14 cellular contexts compared by ENCODE assay signal in the genomic region with DNA sequence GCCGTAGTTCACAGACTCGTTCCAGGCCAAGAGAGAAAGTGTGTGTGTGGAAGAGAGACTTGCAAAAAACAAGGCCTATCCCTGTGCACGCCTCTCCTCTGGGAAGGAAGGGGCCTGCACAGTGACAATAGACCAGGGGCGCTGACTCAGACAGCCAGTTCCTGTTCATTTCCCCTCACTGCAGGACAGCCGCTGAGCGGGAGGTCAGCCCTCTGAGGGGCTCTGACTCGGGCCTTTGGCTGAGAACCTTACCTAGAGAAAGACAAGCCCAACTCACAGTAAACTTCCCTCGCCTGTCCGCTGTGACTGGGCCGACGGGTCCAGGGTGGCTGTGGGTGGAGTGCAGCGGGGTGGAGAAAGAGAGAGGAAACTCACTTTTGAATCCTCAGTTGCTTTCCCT. TPM values are rescaled to one million over a fixed set of nuclear protein-coding genes. Genes with fewer than 3 reads are reported as not detected.
A peak's percentile ranks its signal among the peaks of the same experiment; 100 is the strongest.
DNase-seq lines count a peak whose midpoint lies in the region; ATAC-seq, FAIRE-seq and TF ChIP-seq lines count a peak whose summit lies in the region.
"Had no signal": no experiment of that assay in that cellular context is flagged by ENCODE, and none has a peak within 500 bp of the region (broad histone marks: within the 10 kb centered on the region; RNA-seq: fewer than 3 reads in every experiment).

No MANE protein-coding gene starts in this region.

- no peak overlapping the region for H3K4me3 Mint-ChIP-seq in astrocyte (ENCODE audit: unreplicated experiment)
- H3K4me3 Mint-ChIP-seq: activated CD4-positive, alpha-beta T cell treated with anti-CD3 and anti-CD28 coated beads, Interleukin-2, amount 10 ng/mL, durations not matched to agents 7 days and 5 days had no signal

- H3K27me3 Mint-ChIP-seq in astrocyte (ENCODE audit: low read depth, unreplicated experiment), result no peaks in the 10 kb centered on the region

- H3K27me3 ChIP-seq in astrocyte (ENCODE audit: insufficient read depth, low read length) (no peaks in the 10 kb centered on the region), left ventricle myocardium inferior (ENCODE audit: low read depth) (no peaks in the 10 kb centered on the region), neutrophil (no peaks in the 10 kb centered on the region), smooth muscle cell (ENCODE audit: low read depth) (no peaks in the 10 kb centered on the region)
- H3K27me3 ChIP-seq: ascending aorta had no signal

- H3K79me2 ChIP-seq in astrocyte (ENCODE audit: insufficient read depth, low read length), result no peaks in the 10 kb centered on the region
- H3K79me2 ChIP-seq in smooth muscle cell (ENCODE audit: low read depth), result no peaks in the 10 kb centered on the region

- intact Hi-C loops in left ventricle myocardium inferior (cut with micrococcal nuclease), result no loop called here

- H3K4me1 ChIP-seq in astrocyte (ENCODE audit: insufficient read depth, low read length) (peaks cover 9% of the 10 kb centered on the region), left ventricle myocardium inferior (peaks cover 24% of the 10 kb centered on the region), neutrophil (ENCODE audit: control insufficient read depth in 1 of 2, insufficient read depth in 1 of 2, low read depth in 1 of 2, low read length in 1 of 2) (peaks cover 27 to 47% of the 10 kb centered on the region in 2 experiments), smooth muscle cell (ENCODE audit: low read depth) (no peaks in the 10 kb centered on the region)

- no peak for ATAC-seq in HG03457 (IDR thresholded peaks at IDR 0.05; ENCODE audit: unreplicated experiment)
- ATAC-seq in GM19467 (IDR thresholded peaks at IDR 0.05; ENCODE audit: unreplicated experiment), result no peak

- TF ChIP-seq CTCF in astrocyte (IDR thresholded peaks at IDR 0.05; ENCODE audit: insufficient read depth, low read depth, low read length) (no peak), left ventricle myocardium inferior (IDR thresholded peaks at IDR 0.05; ENCODE audit: borderline replicate concordance) (no peak), neutrophil (IDR thresholded peaks at IDR 0.05) (no peak), smooth muscle cell (IDR thresholded peaks at IDR 0.05; ENCODE audit: borderline replicate concordance, insufficient read depth, poor library complexity, severe bottlenecking) (no peak)

- no peak for FAIRE-seq in astrocyte (lab: Jason Lieb, UNC)

- H3K27ac ChIP-seq in astrocyte (ENCODE audit: low read depth, low read length), result no peak overlapping the region
- peak overlapping the region; percentile 81 for H3K27ac ChIP-seq in left ventricle myocardium inferior (replicated peaks)
- H3K27ac ChIP-seq in neutrophil, result peak overlapping the region; percentile 79
- H3K27ac ChIP-seq in smooth muscle cell (ENCODE audit: low read depth), result no peak overlapping the region
- H3K27ac ChIP-seq: KMS-11, thoracic aorta had no signal

- H3K9me3 ChIP-seq in astrocyte (ENCODE audit: insufficient read depth, low read depth, low read length) (no peaks in the 10 kb centered on the region), left ventricle myocardium inferior (replicated peaks) (no peaks in the 10 kb centered on the region), neutrophil (no peaks in the 10 kb centered on the region), smooth muscle cell (replicated peaks; ENCODE audit: low read depth) (no peaks in the 10 kb centered on the region)
- H3K9me3 ChIP-seq: ascending aorta, thoracic aorta had no signal

- no peaks in the 10 kb centered on the region for H3K36me3 Mint-ChIP-seq in astrocyte (ENCODE audit: low read depth, unreplicated experiment)

- H3K27ac Mint-ChIP-seq in astrocyte (ENCODE audit: unreplicated experiment), result no peak overlapping the region
- H3K27ac Mint-ChIP-seq: activated CD4-positive, alpha-beta T cell treated with anti-CD3 and anti-CD28 coated beads, Interleukin-2, amount 10 ng/mL, durations not matched to agents 7 days and 5 days had no signal

- DNase-seq in Daoy (ENCODE audit: low read depth) (peak; percentile 16), astrocyte (ENCODE audit: low read depth) (no peak), left ventricle myocardium inferior (peak; percentile 32), NCI-H2029 treated with DMSO at 0.1 percent for 48 hours (lab: John Stamatoyannopoulos, UW) (no peak), smooth muscle cell (lab: John Stamatoyannopoulos, UW; ENCODE audit: unreplicated experiment) (no peak)
- DNase-seq: activated CD4-positive, alpha-beta T cell treated with anti-CD3 and anti-CD28 coated beads, Interleukin-2, amount 10 ng/mL, durations not matched to agents 7 days and 5 days; NCI-H187; NCI-H82 had no signal

- H2AFZ ChIP-seq in astrocyte (ENCODE audit: low read depth, low read length) (no peak overlapping the region), smooth muscle cell (ENCODE audit: low read depth) (no peak overlapping the region)

- H4K20me1 ChIP-seq in astrocyte (ENCODE audit: insufficient read depth, low read length) (no peaks in the 10 kb centered on the region), smooth muscle cell (ENCODE audit: low read depth) (no peaks in the 10 kb centered on the region)

- no peak overlapping the region for H3K9ac ChIP-seq in astrocyte (ENCODE audit: low read length)
- H3K9ac ChIP-seq in smooth muscle cell (ENCODE audit: low read depth), result no peak overlapping the region
- H3K9ac ChIP-seq: KMS-11 had no signal

- peak overlapping the region; percentile 33 for H3K4me2 ChIP-seq in astrocyte (ENCODE audit: low read length)
- no peak overlapping the region for H3K4me2 ChIP-seq in smooth muscle cell
- H3K4me2 ChIP-seq: KMS-11 had no signal

- no peaks in the 10 kb centered on the region for H3K36me3 ChIP-seq in astrocyte (ENCODE audit: insufficient read depth, low read length)
- H3K36me3 ChIP-seq in left ventricle myocardium inferior, result no peaks in the 10 kb centered on the region
- no peaks in the 10 kb centered on the region for H3K36me3 ChIP-seq in neutrophil
- H3K36me3 ChIP-seq in smooth muscle cell (ENCODE audit: low read depth), result no peaks in the 10 kb centered on the region
- H3K36me3 ChIP-seq: ascending aorta, thoracic aorta had no signal

- 68% methylated on average over 12 of the region's 12 CpGs for WGBS in smooth muscle cell (ENCODE audit: low lambda C conversion rate)

- H3K4me3 ChIP-seq in astrocyte (ENCODE audit: insufficient read depth, low read depth, low read length), result no peak overlapping the region
- H3K4me3 ChIP-seq in left ventricle myocardium inferior, result peak overlapping the region; percentile 58
- peak overlapping the region; percentile 29 to 36 for H3K4me3 ChIP-seq in neutrophil (ENCODE audit: low read depth in 1 of 2, low read length in 1 of 2)
- H3K4me3 ChIP-seq in smooth muscle cell, result no peak overlapping the region
- H3K4me3 ChIP-seq: ascending aorta, thoracic aorta had no signal

- no peaks in the 10 kb centered on the region for H3F3A ChIP-seq in smooth muscle cell (ENCODE audit: low read depth)

- no peaks in the 10 kb centered on the region for H3K9me3 Mint-ChIP-seq in astrocyte (ENCODE audit: unreplicated experiment)
- H3K9me3 Mint-ChIP-seq: activated CD4-positive, alpha-beta T cell treated with anti-CD3 and anti-CD28 coated beads, Interleukin-2, amount 10 ng/mL, durations not matched to agents 7 days and 5 days had no signal

- peaks cover 14% of the 10 kb centered on the region for H3K4me1 Mint-ChIP-seq in astrocyte (ENCODE audit: low read depth, unreplicated experiment)

RNA-seq across cellular contexts. Expression of gene RTL5, which starts 52.1 kb away (rescaled TPM):
- 0.18 and 0.86 TPM in 2 replicates for total RNA-seq in Daoy (2014; rRNA removed; shearing (Covaris generic))
- 13.2 and 16.1 TPM in 2 replicates for total RNA-seq in astrocyte
- 2.6 TPM for total RNA-seq in left ventricle myocardium inferior
- 2.7 and 3.6 TPM in 2 replicates for total RNA-seq in smooth muscle cell
- 3.1 and 4.0 TPM in 2 replicates for polyA plus RNA-seq in smooth muscle cell

Comparison
In these comparisons a context has a peak if more than half of its experiments do, and no peak if none do; other contexts are left out.
1. DNase-seq: peak in Daoy (single experiment) and left ventricle myocardium inferior (single experiment); none in astrocyte (single experiment), NCI-H2029 treated with DMSO at 0.1 percent for 48 hours (single experiment) and smooth muscle cell (single experiment).
2. H3K27ac ChIP-seq: peak in left ventricle myocardium inferior (single experiment) and neutrophil (single experiment); none in astrocyte (single experiment) and smooth muscle cell (single experiment).
3. H3K4me3 ChIP-seq: peak in left ventricle myocardium inferior (single experiment) and neutrophil (2 of 2); none in astrocyte (single experiment) and smooth muscle cell (single experiment).